ENCODE assay signal across 21 cellular contexts in the genomic region with DNA sequence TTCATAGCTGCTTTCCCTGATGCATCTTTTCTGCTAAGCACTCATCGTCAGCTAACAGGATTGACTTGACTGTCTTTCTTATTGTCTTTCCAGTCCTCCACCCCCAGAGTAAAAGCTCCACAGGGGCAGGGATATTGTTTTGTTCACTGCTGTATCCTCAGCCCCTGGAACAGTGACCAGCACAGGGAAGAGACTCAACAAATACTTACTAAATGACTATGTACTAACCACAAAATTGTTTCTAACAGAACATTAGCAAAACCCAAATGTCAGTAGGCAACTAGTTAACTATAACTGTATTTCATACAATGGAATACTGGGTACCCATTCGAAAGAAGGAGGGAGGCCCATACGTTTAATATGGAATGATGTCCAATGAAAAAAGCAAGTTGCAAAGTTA. TPM values are rescaled to one million over a fixed set of nuclear protein-coding genes. Genes with fewer than 3 reads are reported as not detected.
DNase-seq lines count a peak whose midpoint lies in the region; ATAC-seq, FAIRE-seq and TF ChIP-seq lines count a peak whose summit lies in the region.
"Had no signal": no experiment of that assay in that cellular context is flagged by ENCODE, and none has a peak within 500 bp of the region (broad histone marks: within the 10 kb centered on the region; RNA-seq: fewer than 3 reads in every experiment).

No MANE protein-coding gene starts in this region.

- H3K27me3 Mint-ChIP-seq in activated naive CD8-positive, alpha-beta T cell treated with anti-CD3 and anti-CD28 coated beads, Interleukin-2, amount 50 U/mL, for 24 hours = peaks cover 3% of the 10 kb centered on the region
- H3K27me3 Mint-ChIP-seq: activated CD4-positive, alpha-beta memory T cell treated with anti-CD3 and anti-CD28 coated beads, Interleukin-2, amount 10 ng/mL, durations not matched to agents 7 days and 5 days; brain; progenitor cell of endocrine pancreas had no signal

- H3K36me3 ChIP-seq in adipocyte (ENCODE audit: control insufficient read depth, insufficient read depth, low read length, severe bottlenecking) (peaks cover 11% of the 10 kb centered on the region), keratinocyte (ENCODE audit: control insufficient read depth in 2 of 2, extremely low read depth in 1 of 2, insufficient read depth in 2 of 2, low read length in 2 of 2) (peaks cover 9 to 40% of the 10 kb centered on the region in 2 experiments)
- H3K36me3 ChIP-seq: left ventricle myocardium inferior had no signal

- no peak overlapping the region for H3K4me3 ChIP-seq in adipocyte (ENCODE audit: low read length)
- no peak overlapping the region for H3K4me3 ChIP-seq in keratinocyte (ENCODE audit: control insufficient read depth in 2 of 3, extremely low read depth in 1 of 3, insufficient read depth in 2 of 3, low read depth in 1 of 3, low read length in 3 of 3)
- H3K4me3 ChIP-seq: BLaER1 treated with 17β-estradiol and CSF1 and Interleukin-3, amounts not matched to agents 10 nM and 100 nM; left ventricle myocardium inferior; MG63 had no signal

- H3K4me1 Mint-ChIP-seq in stimulated activated effector memory CD8-positive, alpha-beta T cell treated with anti-CD3 and anti-CD28 coated beads, Interleukin-12 subunit alpha, Interleukin-12 subunit beta, amount 100 ng/mL, for 72 hours = peaks cover 5% of the 10 kb centered on the region
- H3K4me1 Mint-ChIP-seq in activated naive CD8-positive, alpha-beta T cell treated with anti-CD3 and anti-CD28 coated beads, Interleukin-2, amount 50 U/mL, for 24 hours = no peaks in the 10 kb centered on the region
- H3K4me1 Mint-ChIP-seq: immature natural killer cell had no signal

- no peaks in the 10 kb centered on the region for H3K36me3 Mint-ChIP-seq in stimulated activated effector memory CD8-positive, alpha-beta T cell treated with anti-CD3 and anti-CD28 coated beads, Interleukin-12 subunit alpha, Interleukin-12 subunit beta, amount 100 ng/mL, for 72 hours
- no peaks in the 10 kb centered on the region for H3K36me3 Mint-ChIP-seq in activated naive CD8-positive, alpha-beta T cell treated with anti-CD3 and anti-CD28 coated beads, Interleukin-2, amount 50 U/mL, for 24 hours (ENCODE audit: low read depth)
- H3K36me3 Mint-ChIP-seq: brain, immature natural killer cell had no signal

- peak overlapping the region; percentile 16 for H3K9ac ChIP-seq in adipocyte (ENCODE audit: low read length)
- H3K9ac ChIP-seq in keratinocyte (ENCODE audit: control insufficient read depth, extremely low read depth, insufficient read depth, low read length) = no peak overlapping the region

- FAIRE-seq in keratinocyte (lab: Jason Lieb, UNC) = peak; percentile 9
- FAIRE-seq: GM12891, urothelium cell line had no signal

- no peak for ATAC-seq in stimulated activated effector memory CD8-positive, alpha-beta T cell treated with anti-CD3 and anti-CD28 coated beads, Interleukin-12 subunit alpha, Interleukin-12 subunit beta, amount 100 ng/mL, for 72 hours
- ATAC-seq in HG03159 (IDR thresholded peaks at IDR 0.05; ENCODE audit: unreplicated experiment) = no peak
- no peak for ATAC-seq in activated naive CD8-positive, alpha-beta T cell treated with anti-CD3 and anti-CD28 coated beads, Interleukin-2, amount 50 U/mL, for 24 hours

- no peak overlapping the region for H3K4me3 Mint-ChIP-seq in stimulated activated effector memory CD8-positive, alpha-beta T cell treated with anti-CD3 and anti-CD28 coated beads, Interleukin-12 subunit alpha, Interleukin-12 subunit beta, amount 100 ng/mL, for 72 hours
- H3K4me3 Mint-ChIP-seq in activated naive CD8-positive, alpha-beta T cell treated with anti-CD3 and anti-CD28 coated beads, Interleukin-2, amount 50 U/mL, for 24 hours = no peak overlapping the region
- H3K4me3 Mint-ChIP-seq: activated CD4-positive, alpha-beta memory T cell treated with anti-CD3 and anti-CD28 coated beads, Interleukin-2, amount 10 ng/mL, durations not matched to agents 7 days and 5 days; brain; immature natural killer cell had no signal

- DNase-seq in EL (peak; percentile 54), adipocyte (ENCODE audit: low read depth) (no peak), keratinocyte (ENCODE audit: low read depth, low spot score) (no peak), midbrain (lab: John Stamatoyannopoulos, UW) (no peak)
- no peak for DNase-seq in stimulated activated effector memory CD8-positive, alpha-beta T cell treated with anti-CD3 and anti-CD28 coated beads, Interleukin-12 subunit alpha, Interleukin-12 subunit beta, amount 100 ng/mL, for 72 hours (ENCODE audit: low spot score in 2 of 2)
- no peak for DNase-seq in activated naive CD4-positive, alpha-beta T cell treated with anti-CD3 and anti-CD28 coated beads, Interleukin-2, amount 50 U/mL, for 16 hours
- no peak for DNase-seq in activated naive CD8-positive, alpha-beta T cell treated with anti-CD3 and anti-CD28 coated beads, Interleukin-2, amount 50 U/mL, for 24 hours
- DNase-seq: activated CD4-positive, CD25-positive, alpha-beta regulatory T cell treated with anti-CD3 and anti-CD28 coated beads, Interleukin-2, amount 50 U/mL, for 72 hours; Caco-2; effector CD8-positive, alpha-beta T cell; immature natural killer cell; left ventricle myocardium inferior; MG63; stimulated activated CD8-positive, alpha-beta memory T cell treated with anti-CD3 and anti-CD28 coated beads, Interleukin-4, amount 100 ng/mL, for 48 hours had no signal

- peaks cover 97% of the 10 kb centered on the region for H3K79me2 ChIP-seq in keratinocyte (ENCODE audit: control insufficient read depth, insufficient read depth, low read length)

- TF ChIP-seq CTCF in keratinocyte (optimal IDR thresholded peaks at IDR 0.05 in 1 of 3, IDR thresholded peaks at IDR 0.05 in 1 of 3, conservative IDR thresholded peaks at IDR 0.05 in 1 of 3; ENCODE audit: extremely low read depth in 1 of 3, insufficient read depth in 2 of 3, low read length in 3 of 3) = no peak

- H3K4me2 ChIP-seq in keratinocyte (ENCODE audit: control insufficient read depth, extremely low read depth, insufficient read depth, low read depth, low read length) = peak overlapping the region; percentile 46
- H3K4me2 ChIP-seq: BLaER1 treated with 17β-estradiol and CSF1 and Interleukin-3, amounts not matched to agents 10 nM and 100 nM had no signal

- no peak overlapping the region for H3K27ac ChIP-seq in keratinocyte (ENCODE audit: control insufficient read depth, insufficient read depth, low read length)
- H3K27ac ChIP-seq: left ventricle myocardium inferior had no signal

- dilution Hi-C loops in keratinocyte (cut with MboI; ENCODE audit: extremely low pct_ligation_motif_present, low sequenced_read_pairs) = no loop called here

- no peak overlapping the region for H2AFZ ChIP-seq in keratinocyte (ENCODE audit: control insufficient read depth, low read length)

- H3K27me3 ChIP-seq in adipocyte (replicated peaks; ENCODE audit: control insufficient read depth, insufficient read depth, low read length) (no peaks in the 10 kb centered on the region), keratinocyte (ENCODE audit: control insufficient read depth, extremely low read depth, insufficient read depth, low read length) (no peaks in the 10 kb centered on the region)
- H3K27me3 ChIP-seq: BLaER1 treated with 17β-estradiol and CSF1 and Interleukin-3, amounts not matched to agents 10 nM and 100 nM; MG63 had no signal

- no peaks in the 10 kb centered on the region for H3K9me1 ChIP-seq in keratinocyte (ENCODE audit: control insufficient read depth, extremely low read depth, insufficient read depth, low read length)

- peaks cover 46% of the 10 kb centered on the region for H4K20me1 ChIP-seq in keratinocyte (ENCODE audit: control insufficient read depth, extremely low read depth, insufficient read depth, low read length)

- H3K27ac Mint-ChIP-seq in stimulated activated effector memory CD8-positive, alpha-beta T cell treated with anti-CD3 and anti-CD28 coated beads, Interleukin-12 subunit alpha, Interleukin-12 subunit beta, amount 100 ng/mL, for 72 hours = peak overlapping the region; percentile 1
- no peak overlapping the region for H3K27ac Mint-ChIP-seq in activated naive CD8-positive, alpha-beta T cell treated with anti-CD3 and anti-CD28 coated beads, Interleukin-2, amount 50 U/mL, for 24 hours
- H3K27ac Mint-ChIP-seq: activated CD4-positive, alpha-beta memory T cell treated with anti-CD3 and anti-CD28 coated beads, Interleukin-2, amount 10 ng/mL, durations not matched to agents 7 days and 5 days; immature natural killer cell; progenitor cell of endocrine pancreas had no signal

- H3K9me3 ChIP-seq in adipocyte (ENCODE audit: control insufficient read depth, low read length) (no peaks in the 10 kb centered on the region), keratinocyte (ENCODE audit: control insufficient read depth, low read depth, low read length) (no peaks in the 10 kb centered on the region)
- H3K9me3 ChIP-seq: BLaER1 treated with 17β-estradiol and CSF1 and Interleukin-3, amounts not matched to agents 10 nM and 100 nM; Caco-2; left ventricle myocardium inferior; MG63 had no signal

- H3K4me1 ChIP-seq in adipocyte (ENCODE audit: control insufficient read depth, insufficient read depth, low read length) (peaks cover 45% of the 10 kb centered on the region), keratinocyte (ENCODE audit: control insufficient read depth, extremely low read depth, insufficient read depth, low read length) (peaks cover 66% of the 10 kb centered on the region)
- H3K4me1 ChIP-seq: Caco-2 had no signal

- H3K9me3 Mint-ChIP-seq in stimulated activated effector memory CD8-positive, alpha-beta T cell treated with anti-CD3 and anti-CD28 coated beads, Interleukin-12 subunit alpha, Interleukin-12 subunit beta, amount 100 ng/mL, for 72 hours = no peaks in the 10 kb centered on the region
- no peaks in the 10 kb centered on the region for H3K9me3 Mint-ChIP-seq in activated naive CD8-positive, alpha-beta T cell treated with anti-CD3 and anti-CD28 coated beads, Interleukin-2, amount 50 U/mL, for 24 hours
- H3K9me3 Mint-ChIP-seq: activated CD4-positive, alpha-beta memory T cell treated with anti-CD3 and anti-CD28 coated beads, Interleukin-2, amount 10 ng/mL, durations not matched to agents 7 days and 5 days; immature natural killer cell had no signal

RNA-seq across cellular contexts. Expression of gene BCAR3, which starts 53.0 kb away (rescaled TPM):
- polyA plus RNA-seq in keratinocyte = 51.2 to 95.4 TPM (median 77.2 TPM) in 3 replicates
- polyA plus RNA-seq in keratinocyte (2011; ENCODE audit: low read depth) = 38.7 TPM
- polyA plus RNA-seq in keratinocyte (2011; cell fraction: cytosol; rRNA removed) = 67.5 and 68.4 TPM in 2 replicates
- 113 and 127 TPM in 2 replicates for polyA plus RNA-seq in keratinocyte (2011; cell fraction: nucleus; rRNA removed)
- polyA plus RNA-seq in keratinocyte (2012; ENCODE audit: low replicate concordance) = 50.7 and 81.5 TPM in 2 replicates
- polyA minus RNA-seq in keratinocyte = 46.0 to 84.4 TPM (median 64.1 TPM) in 3 replicates
- 90.7 TPM for polyA minus RNA-seq in keratinocyte (2011; cell fraction: cytosol; rRNA and poly(A)+ RNA removed)
- polyA minus RNA-seq in keratinocyte (2011; cell fraction: nucleus; rRNA and poly(A)+ RNA removed) = 83.5 and 121 TPM in 2 replicates
